ENCODE assay signal across 9 cellular contexts in the genomic region with DNA sequence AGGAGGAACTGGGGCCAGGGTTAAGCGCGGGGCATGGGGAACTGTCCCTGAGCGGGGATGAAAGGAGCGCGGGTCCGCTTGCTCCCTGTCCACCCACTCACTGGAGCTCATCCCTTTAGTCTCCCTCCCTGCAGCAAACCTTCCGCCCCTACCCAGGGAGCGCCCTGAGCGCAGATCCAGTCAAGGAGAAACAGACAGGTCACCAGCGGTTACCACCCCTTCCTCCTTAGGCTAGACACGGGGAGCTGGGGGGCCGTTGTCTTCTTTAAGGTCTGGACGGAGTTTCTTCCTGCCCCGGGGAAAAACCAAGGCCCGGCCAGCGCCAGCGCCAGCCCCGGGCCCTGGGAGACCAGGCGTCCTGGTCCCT. TPM values are rescaled to one million over a fixed set of nuclear protein-coding genes. Genes with fewer than 3 reads are reported as not detected.
A peak's percentile ranks its signal among the peaks of the same experiment; 100 is the strongest.
DNase-seq lines count a peak whose midpoint lies in the region; ATAC-seq and TF ChIP-seq lines count a peak whose summit lies in the region.
"Had no signal": no experiment of that assay in that cellular context is flagged by ENCODE, and none has a peak within 500 bp of the region (broad histone marks: within the 10 kb centered on the region; RNA-seq: fewer than 3 reads in every experiment).

No MANE protein-coding gene starts in this region.

- H3K9ac ChIP-seq in duodenal mucosa (ENCODE audit: low read depth in 1 of 2, low read length in 2 of 2) = peak overlapping the region in 1 of 2 donors; percentile 15

- H3K4me1 ChIP-seq in left ventricle myocardium inferior (peaks cover 16% of the 10 kb centered on the region), duodenal mucosa (ENCODE audit: control insufficient read depth in 1 of 2, insufficient read depth in 2 of 2, low read length in 2 of 2) (peaks cover 7 to 24% of the 10 kb centered on the region in 2 donors), muscle layer of duodenum (ENCODE audit: control insufficient read depth in 1 of 2, insufficient read depth in 2 of 2, low read length in 2 of 2) (peaks cover 0 to 10% of the 10 kb centered on the region in 2 donors), vagina (peaks cover 55% of the 10 kb centered on the region), foreskin keratinocyte (peaks cover 14% of the 10 kb centered on the region)

- intact Hi-C loops in left ventricle myocardium inferior (cut with micrococcal nuclease) = no loop called here
- intact Hi-C loops in left cardiac atrium (cut with DNase I) = no loop called here
- intact Hi-C loops in vagina (cut with DNase I) = no loop called here
- intact Hi-C loops in posterior cingulate gyrus (cut with DNase I) = no loop called here

- no peak for TF ChIP-seq POLR2A in vagina (IDR thresholded peaks at IDR 0.05)

- no peak for TF ChIP-seq CTCF in left ventricle myocardium inferior (IDR thresholded peaks at IDR 0.05; ENCODE audit: borderline replicate concordance)
- no peak for TF ChIP-seq CTCF in vagina (IDR thresholded peaks at IDR 0.05)
- TF ChIP-seq CTCF in foreskin keratinocyte (conservative IDR thresholded peaks at IDR 0.05) = no peak

- ATAC-seq in left cardiac atrium (no peak), foreskin keratinocyte (no peak)

- DNase-seq in left ventricle myocardium inferior (no peak), left cardiac atrium (no peak), vagina (ENCODE audit: extremely low spot score in 2 of 2) (no peak), foreskin keratinocyte (no peak), posterior cingulate gyrus (no peak), SHP77 (lab: John Stamatoyannopoulos, UW) (no peak)
- DNase-seq: activated CD8-positive, alpha-beta memory T cell treated with anti-CD3 and anti-CD28 coated beads, Interleukin-2, amount 10 ng/mL, durations not matched to agents 7 days and 5 days had no signal

- H3K27me3 ChIP-seq in left ventricle myocardium inferior (ENCODE audit: low read depth) (peaks cover 83% of the 10 kb centered on the region), duodenal mucosa (ENCODE audit: control insufficient read depth in 1 of 2, insufficient read depth in 2 of 2, low read length in 2 of 2) (peaks cover 40 to 45% of the 10 kb centered on the region in 2 donors), muscle layer of duodenum (ENCODE audit: low read depth, low read length) (peaks cover 18% of the 10 kb centered on the region), vagina (no peaks in the 10 kb centered on the region), foreskin keratinocyte (peaks cover 36% of the 10 kb centered on the region)

- H3K27ac ChIP-seq in left ventricle myocardium inferior (replicated peaks) (no peak overlapping the region), duodenal mucosa (ENCODE audit: low read depth, low read length) (no peak overlapping the region), muscle layer of duodenum (ENCODE audit: low read length) (no peak overlapping the region), vagina (no peak overlapping the region), foreskin keratinocyte (no peak overlapping the region)

- peak overlapping the region; percentile 67 for H3K4me3 ChIP-seq in left ventricle myocardium inferior
- peak overlapping the region; percentile 50 to 61 for H3K4me3 ChIP-seq in duodenal mucosa (ENCODE audit: low read depth in 1 of 2, low read length in 2 of 2)
- peak overlapping the region; percentile 11 to 62 for H3K4me3 ChIP-seq in muscle layer of duodenum (ENCODE audit: low read depth in 1 of 2, low read length in 2 of 2)
- H3K4me3 ChIP-seq in vagina = peak overlapping the region; percentile 48 to 53

- no peaks in the 10 kb centered on the region for H3K36me3 ChIP-seq in left ventricle myocardium inferior
- H3K36me3 ChIP-seq in duodenal mucosa (ENCODE audit: control insufficient read depth in 1 of 2, insufficient read depth in 2 of 2, low read length in 2 of 2) = no peaks in the 10 kb centered on the region
- no peaks in the 10 kb centered on the region for H3K36me3 ChIP-seq in muscle layer of duodenum (ENCODE audit: control insufficient read depth in 1 of 2, insufficient read depth in 2 of 2, low read length in 2 of 2)
- H3K36me3 ChIP-seq in vagina = no peaks in the 10 kb centered on the region

- H3K9me3 ChIP-seq in left ventricle myocardium inferior (replicated peaks) (no peaks in the 10 kb centered on the region), duodenal mucosa (ENCODE audit: control insufficient read depth in 1 of 2, low read length in 2 of 2) (no peaks in the 10 kb centered on the region), muscle layer of duodenum (ENCODE audit: control insufficient read depth in 1 of 2, low read length in 2 of 2) (no peaks in the 10 kb centered on the region), vagina (no peaks in the 10 kb centered on the region)

RNA-seq across cellular contexts. Expression of gene WNT4, which starts 1.0 kb away (rescaled TPM):
- total RNA-seq in left ventricle myocardium inferior (not detected), left cardiac atrium (under 1 TPM in 1 of 2 donors, not detected in 1; 0.18 TPM), vagina (5.2 TPM), foreskin keratinocyte (0.21 and 0.24 TPM in 2 replicates)
- 0.17 and 0.26 TPM in 2 replicates for polyA plus RNA-seq in foreskin keratinocyte
- total RNA-seq: activated CD8-positive, alpha-beta memory T cell treated with anti-CD3 and anti-CD28 coated beads, Interleukin-2, amount 10 ng/mL, durations not matched to agents 7 days and 5 days had no signal
